21 cellular contexts compared by ENCODE assay signal in the genomic region with DNA sequence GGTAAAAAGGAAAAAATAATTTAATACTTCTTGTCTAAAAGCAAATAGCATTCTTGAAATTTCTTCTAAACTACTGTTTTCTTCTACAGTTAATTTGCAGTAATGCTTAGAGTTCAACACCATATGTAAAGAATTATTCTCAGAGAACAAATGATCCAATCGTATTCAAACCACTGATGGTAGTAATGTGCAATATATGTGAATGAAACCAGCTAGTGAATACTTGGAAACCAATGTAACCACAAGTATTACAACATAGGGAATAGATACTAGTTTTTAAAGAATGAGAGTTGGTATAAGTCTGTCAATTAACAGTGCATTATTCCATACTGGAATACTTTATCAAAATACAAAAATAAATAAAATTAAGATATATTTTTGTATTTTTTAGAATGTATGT.
A peak's percentile ranks its signal among the peaks of the same experiment; 100 is the strongest.
DNase-seq lines count a peak whose midpoint lies in the region; TF ChIP-seq lines count a peak whose summit lies in the region.
"Had no signal": no experiment of that assay in that cellular context is flagged by ENCODE, and none has a peak within 500 bp of the region (broad histone marks: within the 10 kb centered on the region; RNA-seq: fewer than 3 reads in every experiment).

No MANE protein-coding gene starts in this region.

- no peaks in the 10 kb centered on the region for H3K36me3 ChIP-seq in adrenal gland (replicated peaks in 1 of 2)
- H3K36me3 ChIP-seq: prostate gland, tibial artery had no signal

- intact Hi-C loops in adrenal gland (cut with DNase I) = no loop called here

- no peaks in the 10 kb centered on the region for H3K4me1 ChIP-seq in adrenal gland (replicated peaks in 1 of 2)
- H3K4me1 ChIP-seq: prostate gland, tibial artery had no signal

- WGBS in adrenal gland, 4 donors = 67 to 85% (median 71%) methylated on average over 1 of the region's 1 CpG

- no peaks in the 10 kb centered on the region for H3K9me3 ChIP-seq in adrenal gland (replicated peaks in 1 of 3)
- H3K9me3 ChIP-seq: prostate gland, tibial artery had no signal

- TF ChIP-seq CTCF in fibroblast of villous mesenchyme (IDR thresholded peaks at IDR 0.05; ENCODE audit: insufficient read depth, low read depth, low read length) (no peak), adrenal gland (IDR thresholded peaks at IDR 0.05) (no peak)

- no peak overlapping the region for H3K4me3 ChIP-seq in fibroblast of villous mesenchyme (ENCODE audit: low read depth, low read length)
- H3K4me3 ChIP-seq in adrenal gland = no peak overlapping the region
- H3K4me3 ChIP-seq: prostate gland, tibial artery had no signal

- no peak overlapping the region for H3K27ac ChIP-seq in adrenal gland
- H3K27ac ChIP-seq: epithelial cell of prostate, prostate gland, tibial artery had no signal

- no peak for TF ChIP-seq POLR2A in adrenal gland (IDR thresholded peaks at IDR 0.05)

- DNase-seq in AG20443 (ENCODE audit: low spot score) (peak; percentile 29), LHCN-M2 (ENCODE audit: low read depth) (peak; percentile 51), amniotic stem cell (lab: John Stamatoyannopoulos, UW) (peak; percentile 19), fibroblast of villous mesenchyme (ENCODE audit: low read depth) (peak; percentile 43), NCI-H1694 (lab: John Stamatoyannopoulos, UW) (no peak), adrenal gland (no peak), COLO829 (ENCODE audit: low spot score) (no peak)
- DNase-seq in stimulated activated CD4-positive, alpha-beta T cell treated with anti-CD3 and anti-CD28 coated beads, Interleukin-2, amount 100 ng/mL, for 48 hours = no peak
- DNase-seq: activated CD4-positive, alpha-beta T cell treated with anti-CD3 and anti-CD28 coated beads for 36 hours; activated CD8-positive, alpha-beta memory T cell treated with anti-CD3 and anti-CD28 coated beads, Interleukin-2, amount 10 ng/mL, durations not matched to agents 7 days and 5 days; dermis blood vessel endothelial cell; DND-41; glutamatergic neuron; Kasumi-1; left ventricle myocardium superior; NCI-H2107; NCI-H510A treated with DMSO at 0.1 percent for 48 hours; stimulated activated naive CD8-positive, alpha-beta T cell treated with anti-CD3 and anti-CD28 coated beads, Interleukin-15, Interleukin-2, amounts not matched to agents 100 U/mL and 50 U/mL, for 24 hours; tibial artery had no signal

- no peaks in the 10 kb centered on the region for H3K27me3 ChIP-seq in adrenal gland
- H3K27me3 ChIP-seq: tibial artery had no signal

Comparison
In these comparisons a context has a peak if more than half of its experiments do, and no peak if none do; other contexts are left out.
1. DNase-seq: peak in AG20443 (single experiment), LHCN-M2 (single experiment), amniotic stem cell (single experiment) and fibroblast of villous mesenchyme (single experiment); none in NCI-H1694 (single experiment), stimulated activated CD4-positive, alpha-beta T cell treated with anti-CD3 and anti-CD28 coated beads, Interleukin-2, amount 100 ng/mL, for 48 hours (0 of 2), adrenal gland (0 of 7) and COLO829 (single experiment).